In genomic region chr12:113670742-113671141, GRCh38 we compare ENCODE assay signal across 7 cellular contexts.
"Had no signal": no experiment of that assay in that cellular context is flagged by ENCODE, and none has a peak within 500 bp of the region (broad histone marks: within the 10 kb centered on the region; RNA-seq: fewer than 3 reads in every experiment).

No MANE protein-coding gene starts in this region.

- DNase-seq: GM23248, GOT3, H9, HCEC 1CT, KG1 had no signal

- H2AFZ ChIP-seq: GM23248 had no signal

- H3K9me3 Mint-ChIP-seq: H9, IgD-negative memory B cell had no signal

- H3K36me3 Mint-ChIP-seq: IgD-negative memory B cell had no signal

- H3K4me1 Mint-ChIP-seq: IgD-negative memory B cell had no signal

- H3K4me3 Mint-ChIP-seq: H9, IgD-negative memory B cell had no signal

- H3K27ac ChIP-seq: GM23248 had no signal

- H3K9ac ChIP-seq: GM23248 had no signal

- H3K4me3 ChIP-seq: GM23248 had no signal

- FAIRE-seq: H54 had no signal
